ENCODE assay signal across 8 cellular contexts in the genomic region with DNA sequence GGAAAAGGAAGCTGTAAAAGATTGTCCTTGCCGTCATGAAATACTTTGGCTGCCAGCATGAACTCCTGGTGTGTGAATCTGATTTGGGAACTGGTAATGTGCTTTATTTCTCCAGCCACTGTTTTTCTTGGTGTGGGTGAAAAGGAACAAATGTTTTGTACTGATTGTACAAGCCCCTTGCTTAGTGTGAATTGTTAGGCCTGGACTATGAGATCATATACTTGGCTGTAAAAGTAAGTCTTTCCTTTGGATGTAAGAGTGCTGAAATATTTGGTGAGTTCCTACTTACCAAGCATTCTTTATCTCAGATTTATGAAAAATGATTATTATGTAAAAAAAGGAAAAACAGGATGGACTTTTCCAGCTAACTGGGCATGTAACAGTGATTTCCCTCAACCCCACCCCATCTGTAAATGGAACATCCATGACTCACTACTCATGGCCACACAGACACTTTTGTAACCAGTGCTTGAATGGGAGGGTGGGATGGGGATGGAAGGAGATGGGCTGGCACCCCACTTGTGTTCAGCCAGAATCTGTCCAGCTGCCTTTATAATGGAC. TPM values are rescaled to one million over a fixed set of nuclear protein-coding genes. Genes with fewer than 3 reads are reported as not detected.
A peak's percentile ranks its signal among the peaks of the same experiment; 100 is the strongest.
DNase-seq lines count a peak whose midpoint lies in the region; ATAC-seq and TF ChIP-seq lines count a peak whose summit lies in the region.
"Had no signal": no experiment of that assay in that cellular context is flagged by ENCODE, and none has a peak within 500 bp of the region (broad histone marks: within the 10 kb centered on the region; RNA-seq: fewer than 3 reads in every experiment).

No MANE protein-coding gene starts in this region.

- H3K27ac ChIP-seq in SJCRH30 (peak overlapping the region; percentile 15), esophagus muscularis mucosa (replicated peaks in 1 of 4) (peak overlapping the region; percentile 45 to 66 (median 55)), uterus (peak overlapping the region; percentile 36 to 42)

- intact Hi-C loops in esophagus muscularis mucosa (cut with DNase I) (no loop called here), uterus (cut with DNase I; ENCODE audit: low total_unique reads) (no loop called here)

- TF ChIP-seq CTCF in esophagus muscularis mucosa (IDR thresholded peaks at IDR 0.05) (no peak), uterus (IDR thresholded peaks at IDR 0.05) (no peak)

- 46% methylated on average over 1 of the region's 1 CpG for WGBS in esophagus muscularis mucosa

- H3K9me3 ChIP-seq in SJCRH30 (replicated peaks) (no peaks in the 10 kb centered on the region), esophagus muscularis mucosa (no peaks in the 10 kb centered on the region), uterus (no peaks in the 10 kb centered on the region)

- H3K27me3 ChIP-seq in SJCRH30 (no peaks in the 10 kb centered on the region), esophagus muscularis mucosa (no peaks in the 10 kb centered on the region), uterus (no peaks in the 10 kb centered on the region)

- H3K4me3 ChIP-seq in SJCRH30 (no peak overlapping the region), esophagus muscularis mucosa (peak overlapping the region in 1 of 4 donors; percentile 4), uterus (no peak overlapping the region)

- TF ChIP-seq POLR2A in esophagus muscularis mucosa (IDR thresholded peaks at IDR 0.05; ENCODE audit: low read depth), result no peak
- no peak for TF ChIP-seq POLR2A in uterus (IDR thresholded peaks at IDR 0.05)

- DNase-seq in SJCRH30 (no peak), esophagus muscularis mucosa (ENCODE audit: extremely low spot score) (no peak), midbrain (lab: John Stamatoyannopoulos, UW) (peak; percentile 81), uterus (no peak), NCI-H1417 (lab: John Stamatoyannopoulos, UW) (no peak)
- DNase-seq: activated CD4-positive, alpha-beta T cell treated with anti-CD3 and anti-CD28 coated beads for 4 hours had no signal

- H3K4me1 ChIP-seq in SJCRH30 (peaks cover 18% of the 10 kb centered on the region), esophagus muscularis mucosa (peaks cover 66 to 93% (median 85%) of the 10 kb centered on the region in 4 donors), uterus (peaks cover 0 to under 1% of the 10 kb centered on the region in 2 donors)

- ATAC-seq in HG03039 (IDR thresholded peaks at IDR 0.05; ENCODE audit: unreplicated experiment) (no peak), HG02973 (IDR thresholded peaks at IDR 0.05; ENCODE audit: unreplicated experiment) (no peak)

- no peaks in the 10 kb centered on the region for H3K36me3 ChIP-seq in SJCRH30
- no peaks in the 10 kb centered on the region for H3K36me3 ChIP-seq in esophagus muscularis mucosa
- H3K36me3 ChIP-seq in uterus, result no peaks in the 10 kb centered on the region

- TF ChIP-seq EP300 in esophagus muscularis mucosa (IDR thresholded peaks at IDR 0.05), result no peak

RNA-seq across cellular contexts. Expression of a gene that starts 6.3 kb away (rescaled TPM):
- 15.9 and 18.4 TPM in 2 replicates for total RNA-seq in SJCRH30 (2014; rRNA removed; shearing (Covaris generic))
- 10 to 100 TPM; 80.0 to 97.7 (median 87.4) TPM for total RNA-seq in esophagus muscularis mucosa
- total RNA-seq in uterus, result 10 to 100 TPM in 3 of 4 donors, 1 to 10 TPM in 1; 8.5 to 61.9 (median 29.6) TPM

RNA-seq across cellular contexts. Expression of a gene that starts 52.0 kb away (rescaled TPM):
- 26.2 and 26.9 TPM in 2 replicates for total RNA-seq in SJCRH30 (2014; rRNA removed; shearing (Covaris generic))
- total RNA-seq in esophagus muscularis mucosa, result 10 to 100 TPM; 17.1 to 29.0 (median 25.8) TPM
- total RNA-seq in uterus, result 10 to 100 TPM in 2 of 4 donors, 1 to 10 TPM in 2; 2.6 to 36.1 (median 13.8) TPM
